ENCODE assay signal across 1 cellular context in the genomic region with DNA sequence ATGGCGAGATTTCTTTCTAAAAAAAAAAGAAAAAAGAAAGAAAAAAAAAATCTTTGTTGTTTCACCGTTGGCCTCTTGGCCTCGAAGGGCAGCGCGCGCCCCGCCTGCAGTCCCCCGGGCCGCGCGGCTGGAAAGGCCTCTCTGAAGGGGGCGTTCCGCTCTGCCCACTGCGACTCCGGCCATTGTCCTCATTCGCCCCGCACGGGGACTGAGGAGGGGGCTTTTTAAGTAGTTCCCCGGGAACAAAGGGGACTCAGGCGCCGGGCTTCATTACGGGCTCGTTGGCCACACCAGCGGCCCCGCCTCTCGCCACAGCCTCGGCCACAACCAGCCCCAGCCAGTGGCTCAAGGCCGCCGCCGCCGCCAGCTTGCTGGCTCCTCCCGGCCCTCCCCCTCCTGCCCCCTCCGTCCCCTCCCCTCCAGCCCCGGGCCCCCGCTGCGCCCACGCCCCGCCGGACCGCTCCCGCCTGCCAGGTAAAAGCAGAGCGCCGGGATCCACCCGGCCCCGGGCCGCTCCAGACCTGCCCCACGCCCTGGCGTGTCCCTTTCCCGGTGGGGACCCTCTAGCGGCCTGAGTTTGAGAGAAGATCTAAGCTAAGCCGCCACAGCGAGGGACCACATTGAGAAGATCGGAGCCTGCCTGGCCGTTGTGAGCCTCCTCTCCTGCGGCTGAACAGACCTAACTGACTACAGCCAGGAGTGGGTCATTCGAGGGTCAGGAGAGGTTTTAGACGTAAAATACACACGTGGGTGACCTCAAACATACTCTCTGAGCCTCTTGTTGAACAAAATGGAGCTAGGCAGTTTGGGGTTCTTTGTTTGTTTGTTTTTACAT.
TF ChIP-seq lines count a peak whose summit lies in the region.

No MANE protein-coding gene starts in this region.

TF ChIP-seq in HepG2, 621 proteins besides CTCF, POLR2A, EP300 and RAD21 (continued from another document and continues in another):
- TF ChIP-seq ZSCAN12 (CRISPR knock-in tag; IDR thresholded peaks at IDR 0.05) (0 out of 2 replicates have a peak, but pooled peaks have one; percentile 52), RBFOX2 (IDR thresholded peaks at IDR 0.05; ENCODE audit: low read depth, low read length) (no peak), GFI1 (CRISPR knock-in tag; IDR thresholded peaks at IDR 0.05; ENCODE audit: borderline replicate concordance) (0 out of 2 replicates have a peak, but pooled peaks have one; percentile 23), ZFP37 (CRISPR knock-in tag; IDR thresholded peaks at IDR 0.05; ENCODE audit: borderline replicate concordance) (no peak), DMAP1 (CRISPR knock-in tag; IDR thresholded peaks at IDR 0.05) (peak; percentile 8; the same call in 1 of the 2 replicates), ZBTB21 (CRISPR knock-in tag; IDR thresholded peaks at IDR 0.05) (no peak), HES4 (CRISPR knock-in tag; IDR thresholded peaks at IDR 0.05; ENCODE audit: borderline replicate concordance) (peak; percentile 37; the same call in 1 of the 2 replicates), RXRB (CRISPR knock-in tag; IDR thresholded peaks at IDR 0.05; ENCODE audit: borderline replicate concordance) (peak; percentile 25), ZNF83 (CRISPR knock-in tag; IDR thresholded peaks at IDR 0.05; ENCODE audit: borderline replicate concordance) (no peak), REPIN1 (CRISPR knock-in tag; IDR thresholded peaks at IDR 0.05; ENCODE audit: borderline replicate concordance, low read depth) (no peak), TCF7 (IDR thresholded peaks at IDR 0.05; ENCODE audit: low read depth) (peak; percentile 40; the same call in 1 of the 2 replicates), NFIB (CRISPR knock-in tag; IDR thresholded peaks at IDR 0.05; ENCODE audit: borderline replicate concordance) (no peak), ZSCAN21 (CRISPR knock-in tag; IDR thresholded peaks at IDR 0.05; ENCODE audit: borderline replicate concordance) (no peak), ZNF567 (CRISPR knock-in tag; IDR thresholded peaks at IDR 0.05; ENCODE audit: borderline replicate concordance) (no peak), ZSCAN20 (CRISPR knock-in tag; IDR thresholded peaks at IDR 0.05; ENCODE audit: borderline replicate concordance) (no peak), ZNF333 (CRISPR knock-in tag; IDR thresholded peaks at IDR 0.05; ENCODE audit: borderline replicate concordance) (no peak), EED (CRISPR knock-in tag; IDR thresholded peaks at IDR 0.05) (no peak), ZFP62 (CRISPR knock-in tag; IDR thresholded peaks at IDR 0.05) (no peak), ZNF629 (CRISPR knock-in tag; conservative IDR thresholded peaks at IDR 0.05) (no peak), ZNF772 (CRISPR knock-in tag; IDR thresholded peaks at IDR 0.05) (no peak), NR1H2 (CRISPR knock-in tag; IDR thresholded peaks at IDR 0.05; ENCODE audit: borderline replicate concordance, low read depth) (no peak), ZNF709 (CRISPR knock-in tag; IDR thresholded peaks at IDR 0.05) (no peak), MBNL3 (CRISPR knock-in tag; conservative IDR thresholded peaks at IDR 0.05) (no peak), ZNF7 (CRISPR knock-in tag; IDR thresholded peaks at IDR 0.05) (no peak), MTF2 (CRISPR knock-in tag; IDR thresholded peaks at IDR 0.05; ENCODE audit: borderline replicate concordance) (no peak), ADNP (CRISPR knock-in tag; IDR thresholded peaks at IDR 0.05) (no peak)
- TF ChIP-seq, protein P1, sequence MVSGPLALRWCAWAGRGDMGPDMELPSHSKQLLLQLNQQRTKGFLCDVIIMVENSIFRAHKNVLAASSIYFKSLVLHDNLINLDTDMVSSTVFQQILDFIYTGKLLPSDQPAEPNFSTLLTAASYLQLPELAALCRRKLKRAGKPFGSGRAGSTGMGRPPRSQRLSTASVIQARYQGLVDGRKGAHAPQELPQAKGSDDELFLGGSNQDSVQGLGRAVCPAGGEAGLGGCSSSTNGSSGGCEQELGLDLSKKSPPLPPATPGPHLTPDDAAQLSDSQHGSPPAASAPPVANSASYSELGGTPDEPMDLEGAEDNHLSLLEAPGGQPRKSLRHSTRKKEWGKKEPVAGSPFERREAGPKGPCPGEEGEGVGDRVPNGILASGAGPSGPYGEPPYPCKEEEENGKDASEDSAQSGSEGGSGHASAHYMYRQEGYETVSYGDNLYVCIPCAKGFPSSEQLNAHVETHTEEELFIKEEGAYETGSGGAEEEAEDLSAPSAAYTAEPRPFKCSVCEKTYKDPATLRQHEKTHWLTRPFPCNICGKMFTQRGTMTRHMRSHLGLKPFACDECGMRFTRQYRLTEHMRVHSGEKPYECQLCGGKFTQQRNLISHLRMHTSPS (CRISPR knock-in tag; IDR thresholded peaks at IDR 0.05; ENCODE audit: low read depth): 0 out of 2 replicates have a peak, but pooled peaks have one; percentile 25
- TF ChIP-seq, protein P2, sequence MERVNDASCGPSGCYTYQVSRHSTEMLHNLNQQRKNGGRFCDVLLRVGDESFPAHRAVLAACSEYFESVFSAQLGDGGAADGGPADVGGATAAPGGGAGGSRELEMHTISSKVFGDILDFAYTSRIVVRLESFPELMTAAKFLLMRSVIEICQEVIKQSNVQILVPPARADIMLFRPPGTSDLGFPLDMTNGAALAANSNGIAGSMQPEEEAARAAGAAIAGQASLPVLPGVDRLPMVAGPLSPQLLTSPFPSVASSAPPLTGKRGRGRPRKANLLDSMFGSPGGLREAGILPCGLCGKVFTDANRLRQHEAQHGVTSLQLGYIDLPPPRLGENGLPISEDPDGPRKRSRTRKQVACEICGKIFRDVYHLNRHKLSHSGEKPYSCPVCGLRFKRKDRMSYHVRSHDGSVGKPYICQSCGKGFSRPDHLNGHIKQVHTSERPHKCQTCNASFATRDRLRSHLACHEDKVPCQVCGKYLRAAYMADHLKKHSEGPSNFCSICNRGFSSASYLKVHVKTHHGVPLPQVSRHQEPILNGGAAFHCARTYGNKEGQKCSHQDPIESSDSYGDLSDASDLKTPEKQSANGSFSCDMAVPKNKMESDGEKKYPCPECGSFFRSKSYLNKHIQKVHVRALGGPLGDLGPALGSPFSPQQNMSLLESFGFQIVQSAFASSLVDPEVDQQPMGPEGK (CRISPR knock-in tag; IDR thresholded peaks at IDR 0.05): 0 out of 2 replicates have a peak, but pooled peaks have one; percentile 29
- TF ChIP-seq, protein P3, sequence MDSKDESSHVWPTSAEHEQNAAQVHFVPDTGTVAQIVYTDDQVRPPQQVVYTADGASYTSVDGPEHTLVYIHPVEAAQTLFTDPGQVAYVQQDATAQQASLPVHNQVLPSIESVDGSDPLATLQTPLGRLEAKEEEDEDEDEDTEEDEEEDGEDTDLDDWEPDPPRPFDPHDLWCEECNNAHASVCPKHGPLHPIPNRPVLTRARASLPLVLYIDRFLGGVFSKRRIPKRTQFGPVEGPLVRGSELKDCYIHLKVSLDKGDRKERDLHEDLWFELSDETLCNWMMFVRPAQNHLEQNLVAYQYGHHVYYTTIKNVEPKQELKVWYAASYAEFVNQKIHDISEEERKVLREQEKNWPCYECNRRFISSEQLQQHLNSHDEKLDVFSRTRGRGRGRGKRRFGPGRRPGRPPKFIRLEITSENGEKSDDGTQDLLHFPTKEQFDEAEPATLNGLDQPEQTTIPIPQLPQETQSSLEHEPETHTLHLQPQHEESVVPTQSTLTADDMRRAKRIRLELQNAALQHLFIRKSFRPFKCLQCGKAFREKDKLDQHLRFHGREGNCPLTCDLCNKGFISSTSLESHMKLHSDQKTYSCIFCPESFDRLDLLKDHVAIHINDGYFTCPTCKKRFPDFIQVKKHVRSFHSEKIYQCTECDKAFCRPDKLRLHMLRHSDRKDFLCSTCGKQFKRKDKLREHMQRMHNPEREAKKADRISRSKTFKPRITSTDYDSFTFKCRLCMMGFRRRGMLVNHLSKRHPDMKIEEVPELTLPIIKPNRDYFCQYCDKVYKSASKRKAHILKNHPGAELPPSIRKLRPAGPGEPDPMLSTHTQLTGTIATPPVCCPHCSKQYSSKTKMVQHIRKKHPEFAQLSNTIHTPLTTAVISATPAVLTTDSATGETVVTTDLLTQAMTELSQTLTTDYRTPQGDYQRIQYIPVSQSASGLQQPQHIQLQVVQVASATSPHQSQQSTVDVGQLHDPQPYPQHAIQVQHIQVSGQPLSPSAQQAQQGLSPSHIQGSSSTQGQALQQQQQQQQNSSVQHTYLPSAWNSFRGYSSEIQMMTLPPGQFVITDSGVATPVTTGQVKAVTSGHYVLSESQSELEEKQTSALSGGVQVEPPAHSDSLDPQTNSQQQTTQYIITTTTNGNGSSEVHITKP (CRISPR knock-in tag; IDR thresholded peaks at IDR 0.05; ENCODE audit: low read depth): no peak
- TF ChIP-seq, protein P4, sequence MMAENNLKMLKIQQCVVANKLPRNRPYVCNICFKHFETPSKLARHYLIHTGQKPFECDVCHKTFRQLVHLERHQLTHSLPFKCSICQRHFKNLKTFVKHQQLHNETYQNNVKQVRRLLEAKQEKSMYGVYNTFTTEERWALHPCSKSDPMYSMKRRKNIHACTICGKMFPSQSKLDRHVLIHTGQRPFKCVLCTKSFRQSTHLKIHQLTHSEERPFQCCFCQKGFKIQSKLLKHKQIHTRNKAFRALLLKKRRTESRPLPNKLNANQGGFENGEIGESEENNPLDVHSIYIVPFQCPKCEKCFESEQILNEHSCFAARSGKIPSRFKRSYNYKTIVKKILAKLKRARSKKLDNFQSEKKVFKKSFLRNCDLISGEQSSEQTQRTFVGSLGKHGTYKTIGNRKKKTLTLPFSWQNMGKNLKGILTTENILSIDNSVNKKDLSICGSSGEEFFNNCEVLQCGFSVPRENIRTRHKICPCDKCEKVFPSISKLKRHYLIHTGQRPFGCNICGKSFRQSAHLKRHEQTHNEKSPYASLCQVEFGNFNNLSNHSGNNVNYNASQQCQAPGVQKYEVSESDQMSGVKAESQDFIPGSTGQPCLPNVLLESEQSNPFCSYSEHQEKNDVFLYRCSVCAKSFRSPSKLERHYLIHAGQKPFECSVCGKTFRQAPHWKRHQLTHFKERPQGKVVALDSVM (CRISPR knock-in tag; IDR thresholded peaks at IDR 0.05): no peak
- TF ChIP-seq, protein P5, sequence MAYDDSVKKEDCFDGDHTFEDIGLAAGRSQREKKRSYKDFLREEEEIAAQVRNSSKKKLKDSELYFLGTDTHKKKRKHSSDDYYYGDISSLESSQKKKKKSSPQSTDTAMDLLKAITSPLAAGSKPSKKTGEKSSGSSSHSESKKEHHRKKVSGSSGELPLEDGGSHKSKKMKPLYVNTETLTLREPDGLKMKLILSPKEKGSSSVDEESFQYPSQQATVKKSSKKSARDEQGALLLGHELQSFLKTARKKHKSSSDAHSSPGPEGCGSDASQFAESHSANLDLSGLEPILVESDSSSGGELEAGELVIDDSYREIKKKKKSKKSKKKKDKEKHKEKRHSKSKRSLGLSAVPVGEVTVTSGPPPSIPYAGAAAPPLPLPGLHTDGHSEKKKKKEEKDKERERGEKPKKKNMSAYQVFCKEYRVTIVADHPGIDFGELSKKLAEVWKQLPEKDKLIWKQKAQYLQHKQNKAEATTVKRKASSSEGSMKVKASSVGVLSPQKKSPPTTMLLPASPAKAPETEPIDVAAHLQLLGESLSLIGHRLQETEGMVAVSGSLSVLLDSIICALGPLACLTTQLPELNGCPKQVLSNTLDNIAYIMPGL (CRISPR knock-in tag; IDR thresholded peaks at IDR 0.05; ENCODE audit: borderline replicate concordance in 1 of 2, low read depth in 1 of 2): peak; percentile 9 to 31; a peak in 1 of 4 replicates
- TF ChIP-seq, protein P6, sequence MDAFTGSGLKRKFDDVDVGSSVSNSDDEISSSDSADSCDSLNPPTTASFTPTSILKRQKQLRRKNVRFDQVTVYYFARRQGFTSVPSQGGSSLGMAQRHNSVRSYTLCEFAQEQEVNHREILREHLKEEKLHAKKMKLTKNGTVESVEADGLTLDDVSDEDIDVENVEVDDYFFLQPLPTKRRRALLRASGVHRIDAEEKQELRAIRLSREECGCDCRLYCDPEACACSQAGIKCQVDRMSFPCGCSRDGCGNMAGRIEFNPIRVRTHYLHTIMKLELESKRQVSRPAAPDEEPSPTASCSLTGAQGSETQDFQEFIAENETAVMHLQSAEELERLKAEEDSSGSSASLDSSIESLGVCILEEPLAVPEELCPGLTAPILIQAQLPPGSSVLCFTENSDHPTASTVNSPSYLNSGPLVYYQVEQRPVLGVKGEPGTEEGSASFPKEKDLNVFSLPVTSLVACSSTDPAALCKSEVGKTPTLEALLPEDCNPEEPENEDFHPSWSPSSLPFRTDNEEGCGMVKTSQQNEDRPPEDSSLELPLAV (CRISPR knock-in tag; conservative IDR thresholded peaks at IDR 0.05; ENCODE audit: low read depth): no peak
- TF ChIP-seq, protein P7, sequence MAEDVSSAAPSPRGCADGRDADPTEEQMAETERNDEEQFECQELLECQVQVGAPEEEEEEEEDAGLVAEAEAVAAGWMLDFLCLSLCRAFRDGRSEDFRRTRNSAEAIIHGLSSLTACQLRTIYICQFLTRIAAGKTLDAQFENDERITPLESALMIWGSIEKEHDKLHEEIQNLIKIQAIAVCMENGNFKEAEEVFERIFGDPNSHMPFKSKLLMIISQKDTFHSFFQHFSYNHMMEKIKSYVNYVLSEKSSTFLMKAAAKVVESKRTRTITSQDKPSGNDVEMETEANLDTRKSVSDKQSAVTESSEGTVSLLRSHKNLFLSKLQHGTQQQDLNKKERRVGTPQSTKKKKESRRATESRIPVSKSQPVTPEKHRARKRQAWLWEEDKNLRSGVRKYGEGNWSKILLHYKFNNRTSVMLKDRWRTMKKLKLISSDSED (CRISPR knock-in tag; IDR thresholded peaks at IDR 0.05): no peak
- TF ChIP-seq, protein P8, sequence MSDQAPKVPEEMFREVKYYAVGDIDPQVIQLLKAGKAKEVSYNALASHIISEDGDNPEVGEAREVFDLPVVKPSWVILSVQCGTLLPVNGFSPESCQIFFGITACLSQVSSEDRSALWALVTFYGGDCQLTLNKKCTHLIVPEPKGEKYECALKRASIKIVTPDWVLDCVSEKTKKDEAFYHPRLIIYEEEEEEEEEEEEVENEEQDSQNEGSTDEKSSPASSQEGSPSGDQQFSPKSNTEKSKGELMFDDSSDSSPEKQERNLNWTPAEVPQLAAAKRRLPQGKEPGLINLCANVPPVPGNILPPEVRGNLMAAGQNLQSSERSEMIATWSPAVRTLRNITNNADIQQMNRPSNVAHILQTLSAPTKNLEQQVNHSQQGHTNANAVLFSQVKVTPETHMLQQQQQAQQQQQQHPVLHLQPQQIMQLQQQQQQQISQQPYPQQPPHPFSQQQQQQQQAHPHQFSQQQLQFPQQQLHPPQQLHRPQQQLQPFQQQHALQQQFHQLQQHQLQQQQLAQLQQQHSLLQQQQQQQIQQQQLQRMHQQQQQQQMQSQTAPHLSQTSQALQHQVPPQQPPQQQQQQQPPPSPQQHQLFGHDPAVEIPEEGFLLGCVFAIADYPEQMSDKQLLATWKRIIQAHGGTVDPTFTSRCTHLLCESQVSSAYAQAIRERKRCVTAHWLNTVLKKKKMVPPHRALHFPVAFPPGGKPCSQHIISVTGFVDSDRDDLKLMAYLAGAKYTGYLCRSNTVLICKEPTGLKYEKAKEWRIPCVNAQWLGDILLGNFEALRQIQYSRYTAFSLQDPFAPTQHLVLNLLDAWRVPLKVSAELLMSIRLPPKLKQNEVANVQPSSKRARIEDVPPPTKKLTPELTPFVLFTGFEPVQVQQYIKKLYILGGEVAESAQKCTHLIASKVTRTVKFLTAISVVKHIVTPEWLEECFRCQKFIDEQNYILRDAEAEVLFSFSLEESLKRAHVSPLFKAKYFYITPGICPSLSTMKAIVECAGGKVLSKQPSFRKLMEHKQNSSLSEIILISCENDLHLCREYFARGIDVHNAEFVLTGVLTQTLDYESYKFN (CRISPR knock-in tag; conservative IDR thresholded peaks at IDR 0.05): peak; percentile 29; the same call in 1 of the 2 replicates
